ENCODE assay signal across 8 cellular contexts in the genomic region with DNA sequence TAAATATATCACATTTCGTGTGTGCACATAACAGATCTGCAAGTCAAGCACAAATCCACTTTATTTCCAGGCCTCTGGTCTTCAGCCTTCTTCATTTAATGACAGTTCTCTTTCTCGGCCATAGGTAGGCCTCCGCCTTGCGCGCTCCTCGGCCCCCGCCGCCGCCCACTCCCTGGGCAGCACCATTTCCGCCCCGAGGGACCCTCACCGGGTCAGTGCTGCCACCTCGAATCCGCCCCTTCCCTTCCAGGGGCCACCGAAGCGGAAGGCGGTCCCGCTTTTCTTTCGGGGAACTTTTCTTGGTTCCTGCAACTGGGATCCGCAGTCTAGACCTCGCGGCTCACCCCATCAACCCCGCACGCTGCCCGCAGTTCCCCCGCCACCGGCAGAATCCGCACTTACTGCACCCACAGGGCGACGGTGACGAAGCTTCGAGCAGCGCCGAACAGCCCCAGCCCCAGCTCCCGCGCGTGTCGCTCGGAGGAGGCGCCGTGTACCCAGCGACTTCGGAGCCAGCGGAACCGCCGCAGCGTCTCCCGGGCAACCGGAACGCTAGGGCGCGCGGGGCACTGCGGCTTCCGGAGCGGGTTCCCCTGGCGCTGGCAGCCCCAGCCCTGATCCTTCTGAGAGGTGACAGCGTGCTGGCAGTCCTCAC. TPM values are rescaled to one million over a fixed set of nuclear protein-coding genes. Genes with fewer than 3 reads are reported as not detected.
DNase-seq lines count a peak whose midpoint lies in the region; ATAC-seq and TF ChIP-seq lines count a peak whose summit lies in the region.

Gene CDKL4, minus strand, starts transcription at position 502 of the 655 bp plus-strand sequence.

- DNase-seq in Right ventricle myocardium inferior (ENCODE audit: missing footprints) (peak; percentile 64), cardiac septum (ENCODE audit: low spot score) (no peak), activated T-helper 1 cell treated with Interleukin-2 at 50 U/mL for 16 hours (ENCODE audit: low read depth) (peak; percentile 24), Right ventricle myocardium superior (peak; percentile 49), transverse colon (peak; percentile 18), SKM-1 (lab: John Stamatoyannopoulos, UW; ENCODE audit: unreplicated experiment) (no peak), NAMALWA (ENCODE audit: low spot score) (no peak)

- WGBS in transverse colon (ENCODE audit: low coverage in 1 of 2), 2 donors = 78 to 90% methylated on average over 9 to 46 of the region's 58 CpGs

- TF ChIP-seq POLR2A in transverse colon (IDR thresholded peaks at IDR 0.05) = no peak

- no peaks in the 10 kb centered on the region for H3K4me1 ChIP-seq in transverse colon

- intact Hi-C loops in Right ventricle myocardium inferior (cut with DNase I) (no loop called here), cardiac septum (cut with DNase I) (no loop called here), Right ventricle myocardium superior (cut with DNase I) (no loop called here), transverse colon (cut with DNase I; ENCODE audit: low total_unique reads) (no loop called here)

- ATAC-seq in Right ventricle myocardium inferior (no peak), Right ventricle myocardium superior (ENCODE audit: poor library complexity) (peak; percentile 51), GM19328 (IDR thresholded peaks at IDR 0.05; ENCODE audit: unreplicated experiment) (no peak)

- no peaks in the 10 kb centered on the region for H3K9me3 ChIP-seq in transverse colon

- no peak within 1 kb of the TSS for H3K27ac ChIP-seq in transverse colon

- H3K36me3 ChIP-seq in transverse colon = no peaks in the 10 kb centered on the region

- in situ Hi-C loops in transverse colon (cut with MboI; ENCODE audit: low pct_ligation_motif_present in 1 of 4, low pct_unique_long_range_greater_than_20kb in 1 of 4, low sequenced_read_pairs in 3 of 4) = no loop called here

- H3K4me3 ChIP-seq in transverse colon = peak within 1 kb of the TSS in 1 of 4 donors; percentile 16

- no peak for TF ChIP-seq EP300 in transverse colon (IDR thresholded peaks at IDR 0.05; ENCODE audit: low read depth)

- TF ChIP-seq CTCF in transverse colon (IDR thresholded peaks at IDR 0.05) = no peak

- H3K27me3 ChIP-seq in transverse colon = no peaks in the 10 kb centered on the region

RNA-seq across cellular contexts. Expression of gene CDKL4, which starts in this region (rescaled TPM):
- total RNA-seq in Right ventricle myocardium inferior = 0.22 TPM
- 0.35 TPM for total RNA-seq in cardiac septum
- not detected for total RNA-seq in Right ventricle myocardium superior
- total RNA-seq in transverse colon = 1 to 10 TPM in 1 of 4 donors, under 1 TPM in 1, not detected in 2; 0.79 to 1.5 TPM

Comparison
In these comparisons a context has a peak if more than half of its experiments do, and no peak if none do; other contexts are left out.
1. Peak in DNase-seq in Right ventricle myocardium inferior; RNA of the gene not detected or under 1 TPM.
2. Peak in DNase-seq and ATAC-seq in Right ventricle myocardium superior; RNA of the gene not detected or under 1 TPM.
3. DNase-seq: peak in activated T-helper 1 cell treated with Interleukin-2 at 50 U/mL for 16 hours (single experiment) and transverse colon (single experiment); none in cardiac septum (single experiment), SKM-1 (single experiment) and NAMALWA (single experiment).